In genomic region chr12:131835616-131836171, GRCh38 we compare ENCODE assay signal across 22 cellular contexts. TPM values are rescaled to one million over a fixed set of nuclear protein-coding genes. Genes with fewer than 3 reads are reported as not detected.
DNase-seq lines count a peak whose midpoint lies in the region; ATAC-seq and TF ChIP-seq lines count a peak whose summit lies in the region.
"Had no signal": no experiment of that assay in that cellular context is flagged by ENCODE, and none has a peak within 500 bp of the region (broad histone marks: within the 10 kb centered on the region; RNA-seq: fewer than 3 reads in every experiment).

No MANE protein-coding gene starts in this region.

- H3K27me3 ChIP-seq in BLaER1 treated with 17β-estradiol and CSF1 and Interleukin-3, amounts not matched to agents 10 nM and 100 nM = peaks cover 23 to 29% (median 25%) of the 10 kb centered on the region in 11 experiments
- H3K27me3 ChIP-seq in OCI-LY3 (ENCODE audit: low read depth, low read length) (peaks cover 4% of the 10 kb centered on the region; the same call in 1 of the 2 replicates), hepatocyte (peaks cover 24% of the 10 kb centered on the region), aorta (ENCODE audit: control insufficient read depth in 1 of 2, insufficient read depth in 2 of 2, low read length in 1 of 2) (no peaks in the 10 kb centered on the region)

- peaks cover 12 to 48% (median 41%) of the 10 kb centered on the region in 10 experiments; a peak in 19 of 20 replicates for H3K4me1 ChIP-seq in BLaER1 treated with 17β-estradiol and CSF1 and Interleukin-3, amounts not matched to agents 10 nM and 100 nM
- H3K4me1 ChIP-seq in OCI-LY3 (ENCODE audit: low read length) = peaks cover 7% of the 10 kb centered on the region
- peaks cover 5% of the 10 kb centered on the region for H3K4me1 ChIP-seq in hepatocyte (ENCODE audit: insufficient read depth)
- no peaks in the 10 kb centered on the region for H3K4me1 ChIP-seq in aorta (ENCODE audit: control insufficient read depth in 1 of 2, insufficient read depth in 2 of 2, low read length in 2 of 2)

- peaks cover 0 to 89% (median 57%) of the 10 kb centered on the region in 11 experiments; a peak in 19 of 22 replicates for H4K20me1 ChIP-seq in BLaER1 treated with 17β-estradiol and CSF1 and Interleukin-3, amounts not matched to agents 10 nM and 100 nM
- H4K20me1 ChIP-seq in OCI-LY3 (ENCODE audit: insufficient read depth, low read length) = no peaks in the 10 kb centered on the region
- no peaks in the 10 kb centered on the region for H4K20me1 ChIP-seq in hepatocyte (ENCODE audit: insufficient read depth, poor library complexity, severe bottlenecking)

- H2AFZ ChIP-seq in OCI-LY3 (ENCODE audit: low read depth, low read length) = 0 out of 2 replicates have a peak overlapping the region, but pooled peaks have one; percentile 64
- no peak overlapping the region for H2AFZ ChIP-seq in hepatocyte

- no peaks in the 10 kb centered on the region for H3K79me2 ChIP-seq in OCI-LY3 (ENCODE audit: low read length)
- no peaks in the 10 kb centered on the region for H3K79me2 ChIP-seq in hepatocyte

- H3K4me3 ChIP-seq in BLaER1 treated with 17β-estradiol and CSF1 and Interleukin-3, amounts not matched to agents 10 nM and 100 nM = no peak overlapping the region
- H3K4me3 ChIP-seq in OCI-LY3 (ENCODE audit: low read length) = no peak overlapping the region
- H3K4me3 ChIP-seq in hepatocyte = no peak overlapping the region
- H3K4me3 ChIP-seq in aorta (ENCODE audit: low read length in 2 of 2) = no peak overlapping the region

- peaks cover 0 to 17% (median 6%) of the 10 kb centered on the region in 11 experiments; a peak in 9 of 22 replicates for H3K36me3 ChIP-seq in BLaER1 treated with 17β-estradiol and CSF1 and Interleukin-3, amounts not matched to agents 10 nM and 100 nM
- H3K36me3 ChIP-seq in OCI-LY3 (replicated peaks; ENCODE audit: low read depth, low read length) (no peaks in the 10 kb centered on the region), hepatocyte (replicated peaks; ENCODE audit: insufficient read depth, low read depth) (no peaks in the 10 kb centered on the region), aorta (ENCODE audit: control insufficient read depth in 1 of 2, insufficient read depth in 2 of 2, low read length in 1 of 2) (no peaks in the 10 kb centered on the region)

- no peaks in the 10 kb centered on the region for H3K9me2 ChIP-seq in hepatocyte (replicated peaks; ENCODE audit: insufficient read depth)

- no peaks in the 10 kb centered on the region for H3K9me3 ChIP-seq in BLaER1 treated with 17β-estradiol and CSF1 and Interleukin-3, amounts not matched to agents 10 nM and 100 nM (replicated peaks in 1 of 11)
- H3K9me3 ChIP-seq in OCI-LY3 (ENCODE audit: insufficient read depth, low read length) = no peaks in the 10 kb centered on the region
- no peaks in the 10 kb centered on the region for H3K9me3 ChIP-seq in hepatocyte (ENCODE audit: low read depth)
- H3K9me3 ChIP-seq in aorta (ENCODE audit: control insufficient read depth, low read length) = no peaks in the 10 kb centered on the region

- WGBS in hepatocyte (ENCODE audit: low lambda C conversion rate, missing lambda C conversion rate) = 90% methylated on average over 7 of the region's 7 CpGs
- WGBS in aorta, 2 donors = 77 to 82% methylated on average over 7 of the region's 7 CpGs

- ATAC-seq in aorta (ENCODE audit: low FRiP score) = no peak

- TF ChIP-seq CTCF in OCI-LY3 (IDR thresholded peaks at IDR 0.05; ENCODE audit: low read depth, low read length) (no peak), hepatocyte (IDR thresholded peaks at IDR 0.05; ENCODE audit: poor library complexity) (no peak)

- peak; percentile 3 for DNase-seq in hepatocyte (ENCODE audit: low spot score)
- peak; percentile 36 for DNase-seq in ureter (ENCODE audit: low spot score)
- DNase-seq in inferior parietal cortex (ENCODE audit: extremely low spot score) = no peak
- DNase-seq in epidermal melanocyte (ENCODE audit: insufficient read length, low spot score) = no peak
- no peak for DNase-seq in aorta
- DNase-seq: CD8-positive, alpha-beta memory T cell; DMS 273 treated with DMSO at 0.1 percent for 48 hours; DMS79; EL; GDM1; H7; KG1; MM.1S; NCI-H2029; NCI-H446; NCI-H524 treated with DMSO at 0.1 percent for 48 hours; NCI-H774; NK-92 treated with Interleukin-12 subunit alpha and Interleukin-12 subunit beta, amount 100 ng/mL, for 24 hours; SHP77 treated with DMSO at 0.1 percent for 48 hours had no signal

- no peak overlapping the region for H3K27ac ChIP-seq in BLaER1 treated with 17β-estradiol and CSF1 and Interleukin-3, amounts not matched to agents 10 nM and 100 nM
- H3K27ac ChIP-seq in OCI-LY3 (ENCODE audit: low read length) (no peak overlapping the region), hepatocyte (no peak overlapping the region), aorta (ENCODE audit: low read depth in 1 of 2, low read length in 2 of 2) (no peak overlapping the region)
- H3K27ac ChIP-seq: RWPE1 had no signal

- peak overlapping the region in 5 of 11 experiments; percentile 2 to 32 (median 15); a peak in 3 of 22 replicates for H3K9ac ChIP-seq in BLaER1 treated with 17β-estradiol and CSF1 and Interleukin-3, amounts not matched to agents 10 nM and 100 nM
- H3K9ac ChIP-seq in OCI-LY3 (ENCODE audit: low read length) = no peak overlapping the region

- intact Hi-C loops in aorta (cut with DNase I) = no loop called here

- H3K4me2 ChIP-seq in BLaER1 treated with 17β-estradiol and CSF1 and Interleukin-3, amounts not matched to agents 10 nM and 100 nM = peak overlapping the region in 10 of 11 experiments; percentile 14 to 77 (median 60); a peak in 19 of 22 replicates
- peak overlapping the region; percentile 44; the same call in 1 of the 2 replicates for H3K4me2 ChIP-seq in OCI-LY3 (ENCODE audit: low read length)
- H3K4me2 ChIP-seq in hepatocyte = no peak overlapping the region

RNA-seq across cellular contexts. Expression of gene MMP17, which starts 7.5 kb away (rescaled TPM):
- 0.40 and 0.44 TPM in 2 replicates for total RNA-seq in hepatocyte
- 0.42 and 0.78 TPM in 2 replicates for polyA plus RNA-seq in hepatocyte
- total RNA-seq in ureter = 2.0 TPM
- total RNA-seq in aorta = 1 to 10 TPM; 1.9 to 5.4 TPM
- 1 to 10 TPM; 1.0 to 5.4 TPM for polyA plus RNA-seq in aorta
- polyA plus RNA-seq: CD8-positive, alpha-beta memory T cell had no signal

RNA-seq across cellular contexts. Expression of gene ULK1, which starts 58.7 kb away (rescaled TPM):
- total RNA-seq in hepatocyte = 9.4 and 9.8 TPM in 2 replicates
- polyA plus RNA-seq in hepatocyte = 11.0 and 14.8 TPM in 2 replicates
- total RNA-seq in ureter = 31.8 TPM
- 10 to 100 TPM; 39.9 to 56.5 TPM for total RNA-seq in aorta
- 10 to 100 TPM in 1 of 2 donors, 1 to 10 TPM in 1; 6.6 to 43.6 TPM for polyA plus RNA-seq in aorta

Comparison
In these comparisons a context has a peak if more than half of its experiments do, and no peak if none do; other contexts are left out.
1. DNase-seq: peak in hepatocyte (single experiment) and ureter (single experiment); none in inferior parietal cortex (single experiment), epidermal melanocyte (single experiment) and aorta (0 of 2).